ENCODE assay signal across 8 cellular contexts in genomic region chr1:33137800-33138199, GRCh38. TPM values are rescaled to one million over a fixed set of nuclear protein-coding genes. Genes with fewer than 3 reads are reported as not detected.
DNase-seq lines count a peak whose midpoint lies in the region; ATAC-seq and TF ChIP-seq lines count a peak whose summit lies in the region.

No MANE protein-coding gene starts in this region.

- WGBS in GM23248 (ENCODE audit: low coverage in 1 of 2, low lambda C conversion rate in 2 of 2, missing lambda C conversion rate in 2 of 2), 2 experiments, result 40 to 48% methylated on average over 8 of the region's 8 CpGs
- no CpG with 5 or more reads among the region's 8 CpGs for WGBS in mesendoderm (ENCODE audit: extremely low coverage, insufficient coverage, low lambda C conversion rate)

- H3K4me1 ChIP-seq in GM23248 (ENCODE audit: insufficient read depth), result no peaks in the 10 kb centered on the region
- H3K4me1 ChIP-seq in mesendoderm (ENCODE audit: control insufficient read depth, low read depth, low read length), result no peaks in the 10 kb centered on the region

- H3K4ac ChIP-seq in mesendoderm (ENCODE audit: low read depth, low read length), result no peak overlapping the region

- CTCF ChIA-PET in RWPE1 (lab: Yijun Ruan, JAX), result interaction anchor here (0.6 to 0.9 kb wide), 6 partner anchors 10 to 497 kb away, joined by 3 to 12 read pairs (median 4); no protein-coding TSS in a partner anchor

- POLR2A ChIA-PET in RWPE1 (lab: Yijun Ruan, JAX; ENCODE audit: low non-redundant PET), result interaction anchor here (0.6 kb wide), 1 partner anchor 16 kb away, joined by 5 read pairs; no protein-coding TSS in a partner anchor

- in situ Hi-C loops in GM23248 (cut with MboI), result no loop called here

- H2AFZ ChIP-seq in GM23248, result no peak overlapping the region

- no peaks in the 10 kb centered on the region for H3K79me1 ChIP-seq in mesendoderm (ENCODE audit: low read length)

- H2BK5ac ChIP-seq in mesendoderm (ENCODE audit: low read length), result no peak overlapping the region

- H3K27ac ChIP-seq in GM23248, result no peak overlapping the region
- H3K27ac ChIP-seq in RWPE1, result no peak overlapping the region
- no peak overlapping the region for H3K27ac ChIP-seq in mesendoderm (ENCODE audit: low read depth, low read length)

- H2BK15ac ChIP-seq in mesendoderm (replicated peaks; ENCODE audit: low read depth), result no peak overlapping the region

- DNase-seq in GM23248, result peak; percentile 20
- no peak for DNase-seq in RWPE1 (ENCODE audit: low spot score)
- DNase-seq in cerebellum (ENCODE audit: low spot score), result peak; percentile 42
- peak; percentile 79 for DNase-seq in mesendoderm
- no peak for DNase-seq in NCI-H1048 (lab: John Stamatoyannopoulos, UW)
- DNase-seq in GM19240 (ENCODE audit: insufficient read length, low spot score), result no peak

- no peak overlapping the region for H3K18ac ChIP-seq in mesendoderm (ENCODE audit: low read length)

- H3K27me3 ChIP-seq in GM23248 (replicated peaks; ENCODE audit: insufficient read depth) (no peaks in the 10 kb centered on the region), mesendoderm (ENCODE audit: insufficient read depth, low read length, poor library complexity) (no peaks in the 10 kb centered on the region)

- H3K9ac ChIP-seq in GM23248 (no peak overlapping the region), mesendoderm (ENCODE audit: low read length) (no peak overlapping the region)

- H3K56ac ChIP-seq in mesendoderm (ENCODE audit: low read length), result no peak overlapping the region

- H3K36me3 ChIP-seq in GM23248 (ENCODE audit: low read depth) (no peaks in the 10 kb centered on the region), mesendoderm (ENCODE audit: control insufficient read depth, insufficient read depth, low read length) (no peaks in the 10 kb centered on the region)

- ATAC-seq in HG03139 (IDR thresholded peaks at IDR 0.05; ENCODE audit: unreplicated experiment) (no peak), GM18870 (IDR thresholded peaks at IDR 0.05; ENCODE audit: unreplicated experiment) (no peak)

- peak; percentile 48 for TF ChIP-seq CTCF in RWPE1 (conservative IDR thresholded peaks at IDR 0.05; ENCODE audit: low read depth)

- H2BK120ac ChIP-seq in mesendoderm (ENCODE audit: low read depth, low read length), result no peak overlapping the region

- no peak overlapping the region for H2AK5ac ChIP-seq in mesendoderm (ENCODE audit: low read length)

- H3K23ac ChIP-seq in mesendoderm (ENCODE audit: low read length), result no peak overlapping the region

- H4K8ac ChIP-seq in mesendoderm (ENCODE audit: low read depth, low read length), result no peak overlapping the region

- H3K79me2 ChIP-seq in GM23248 (ENCODE audit: insufficient read depth) (no peaks in the 10 kb centered on the region), mesendoderm (ENCODE audit: control insufficient read depth, insufficient read depth, low read length) (no peaks in the 10 kb centered on the region)

- H4K5ac ChIP-seq in mesendoderm (ENCODE audit: low read length), result no peak overlapping the region

- no peaks in the 10 kb centered on the region for H3F3A ChIP-seq in GM23248 (ENCODE audit: insufficient read depth)

- H3K4me3 ChIP-seq in GM23248 (no peak overlapping the region), mesendoderm (ENCODE audit: low read length) (no peak overlapping the region)

- no peaks in the 10 kb centered on the region for H3K9me2 ChIP-seq in GM23248 (ENCODE audit: insufficient read depth)

- no peaks in the 10 kb centered on the region for H3K9me3 ChIP-seq in GM23248 (ENCODE audit: low read depth)

- no peaks in the 10 kb centered on the region for H4K20me1 ChIP-seq in GM23248 (ENCODE audit: insufficient read depth)

- H3K4me2 ChIP-seq in GM23248 (ENCODE audit: unreplicated experiment) (no peak overlapping the region), mesendoderm (ENCODE audit: low read length) (no peak overlapping the region)

RNA-seq across cellular contexts. Expression of gene TRIM62, which starts 44.0 kb away (rescaled TPM):
- total RNA-seq in GM23248 (2014; rRNA removed; shearing (Covaris generic)), result 2.0 and 2.6 TPM in 2 replicates
- 1.5 and 2.0 TPM in 2 replicates for polyA plus RNA-seq in GM23248 (2016; fragmentation: Nextera tagmentation; extraction: Ambion mirVana)
- total RNA-seq in cerebellum, result 5.7 TPM
- 3.0 TPM for polyA plus RNA-seq in mesendoderm (2013, experiment 1 of 2)
- 3.0 TPM for polyA plus RNA-seq in mesendoderm (2013, experiment 2 of 2)

RNA-seq across cellular contexts. Expression of gene AZIN2, which starts 56.8 kb away (rescaled TPM):
- 1.5 and 4.4 TPM in 2 replicates for total RNA-seq in GM23248 (2014; rRNA removed; shearing (Covaris generic))
- polyA plus RNA-seq in GM23248 (2016; fragmentation: Nextera tagmentation; extraction: Ambion mirVana), result 2.8 and 4.4 TPM in 2 replicates
- total RNA-seq in cerebellum, result 8.7 TPM
- 0.15 TPM for polyA plus RNA-seq in mesendoderm (2013, experiment 1 of 2)
- polyA plus RNA-seq in mesendoderm (2013, experiment 2 of 2), result 0.36 TPM

Comparison
In these comparisons a context has a peak if more than half of its experiments do, and no peak if none do; other contexts are left out.
1. DNase-seq: peak in GM23248 (single experiment), cerebellum (single experiment) and mesendoderm (single experiment); none in RWPE1 (single experiment), NCI-H1048 (single experiment) and GM19240 (single experiment).